ENCODE assay signal across 8 cellular contexts in the genomic region with DNA sequence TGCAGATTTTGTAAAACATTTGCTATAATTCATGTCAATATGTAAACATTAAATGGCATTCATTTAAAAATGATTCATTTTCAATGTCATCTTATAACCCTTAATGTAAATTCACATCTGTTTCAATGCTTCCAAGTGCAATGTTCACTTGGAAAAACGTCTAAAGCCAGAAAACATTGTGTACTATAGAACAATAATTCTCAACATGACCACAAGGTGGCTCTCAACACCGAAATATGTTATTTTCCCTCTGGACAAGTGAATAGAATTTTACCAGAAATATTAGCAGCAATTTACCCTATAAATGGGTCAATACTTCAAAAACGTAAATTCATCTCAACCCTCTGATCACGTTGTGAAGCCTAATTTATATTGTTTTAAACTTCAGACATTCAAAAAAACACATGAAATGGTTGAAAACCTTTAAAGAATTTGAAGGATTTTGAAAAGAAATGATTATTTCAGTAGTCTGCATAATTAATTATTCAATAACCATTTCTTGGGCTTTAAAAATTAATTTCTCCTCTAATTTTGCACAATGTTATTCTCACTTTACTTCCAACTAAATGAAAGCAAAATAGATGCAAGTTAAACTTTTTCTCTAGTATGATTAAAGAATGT. TPM values are rescaled to one million over a fixed set of nuclear protein-coding genes. Genes with fewer than 3 reads are reported as not detected.
DNase-seq lines count a peak whose midpoint lies in the region; ATAC-seq, FAIRE-seq and TF ChIP-seq lines count a peak whose summit lies in the region.

No MANE protein-coding gene starts in this region.

- H3K9me3 Mint-ChIP-seq in Calu3 (ENCODE audit: low read depth, unreplicated experiment): no peaks in the 10 kb centered on the region

- no peaks in the 10 kb centered on the region for H3K27me3 Mint-ChIP-seq in Calu3 (ENCODE audit: unreplicated experiment)

- H3K36me3 Mint-ChIP-seq in Calu3 (ENCODE audit: insufficient read depth, unreplicated experiment): no peaks in the 10 kb centered on the region

- CTCF ChIA-PET in Calu3 (lab: Charles Lee): no interaction called here

- H3K9me3 ChIP-seq in adrenal gland (replicated peaks in 1 of 3): no peaks in the 10 kb centered on the region

- 1 to 3% (median 1%) methylated on average over 4 of the region's 4 CpGs for WGBS in adrenal gland, 4 donors

- intact Hi-C loops in Calu3 (cut with micrococcal nuclease; ENCODE audit: unreplicated experiment) (loop anchor here (10.0 kb wide), 1 partner anchor 1851 kb away; no protein-coding TSS in a partner anchor), adrenal gland (cut with DNase I) (no loop called here), left ventricle myocardium superior (cut with micrococcal nuclease) (no loop called here)

- no peak overlapping the region for H3K4me3 Mint-ChIP-seq in Calu3 (ENCODE audit: low read depth, unreplicated experiment)

- no peaks in the 10 kb centered on the region for H3K4me1 ChIP-seq in adrenal gland (replicated peaks in 1 of 2)

- ATAC-seq in HG03432 (IDR thresholded peaks at IDR 0.05; ENCODE audit: unreplicated experiment): no peak
- no peak for ATAC-seq in HG03442 (IDR thresholded peaks at IDR 0.05; ENCODE audit: unreplicated experiment)
- no peak for ATAC-seq in left ventricle myocardium superior

- H3K27ac Mint-ChIP-seq in Calu3 (ENCODE audit: unreplicated experiment): no peak overlapping the region

- DNase-seq in Calu3: peak; percentile 35
- no peak for DNase-seq in H54 (ENCODE audit: insufficient read length, low spot score)
- peak; percentile 17 for DNase-seq in NCI-H2029 (lab: John Stamatoyannopoulos, UW)
- DNase-seq in adrenal gland: peak in 1 of 7 donors; percentile 2
- peak; percentile 35 for DNase-seq in kidney tubule cell (ENCODE audit: low spot score)
- DNase-seq in left ventricle myocardium superior: no peak

- peak; percentile 17 for TF ChIP-seq CTCF in Calu3 (IDR thresholded peaks at IDR 0.05; ENCODE audit: unreplicated experiment)
- TF ChIP-seq CTCF in adrenal gland (IDR thresholded peaks at IDR 0.05): peak; percentile 40 to 72 (median 58)

- TF ChIP-seq POLR2A in H54 (IDR thresholded peaks at IDR 0.05; ENCODE audit: low read depth, low read length) (no peak), adrenal gland (IDR thresholded peaks at IDR 0.05) (no peak)

- BruUV-seq in Calu3 (replicated peaks; lab: Mats Ljungman, UMichigan): no TSS peak

- no peaks in the 10 kb centered on the region for H3K27me3 ChIP-seq in adrenal gland

- peak; percentile 98 for FAIRE-seq in H54 (lab: Jason Lieb, UNC)

- H3K4me3 ChIP-seq in adrenal gland: no peak overlapping the region

- H3K27ac ChIP-seq in adrenal gland: no peak overlapping the region

- no peaks in the 10 kb centered on the region for H3K36me3 ChIP-seq in adrenal gland (replicated peaks in 1 of 2)

- H3K4me1 Mint-ChIP-seq in Calu3 (ENCODE audit: low read depth, unreplicated experiment): no peaks in the 10 kb centered on the region

RNA-seq across cellular contexts. Expression of gene CDH10, which starts 11.0 kb away (rescaled TPM):
- not detected in 2 replicates for total RNA-seq in Calu3 (2022)
- 1 to 10 TPM in 2 of 8 donors, under 1 TPM in 4, not detected in 2; 0.15 to 4.4 (median 0.75) TPM for total RNA-seq in adrenal gland
- 1 to 10 TPM in 2 of 3 donors, under 1 TPM in 1; 0.54 to 2.8 (median 1.6) TPM for polyA plus RNA-seq in adrenal gland
- 0.22 TPM for total RNA-seq in left ventricle myocardium superior

Comparison
In these comparisons a context has a peak if more than half of its experiments do, and no peak if none do; other contexts are left out.
1. DNase-seq: peak in Calu3 (single experiment), NCI-H2029 (single experiment) and kidney tubule cell (single experiment); none in H54 (single experiment) and left ventricle myocardium superior (single experiment).